Comparison of ENCODE assay signal across 21 cellular contexts in the genomic region with DNA sequence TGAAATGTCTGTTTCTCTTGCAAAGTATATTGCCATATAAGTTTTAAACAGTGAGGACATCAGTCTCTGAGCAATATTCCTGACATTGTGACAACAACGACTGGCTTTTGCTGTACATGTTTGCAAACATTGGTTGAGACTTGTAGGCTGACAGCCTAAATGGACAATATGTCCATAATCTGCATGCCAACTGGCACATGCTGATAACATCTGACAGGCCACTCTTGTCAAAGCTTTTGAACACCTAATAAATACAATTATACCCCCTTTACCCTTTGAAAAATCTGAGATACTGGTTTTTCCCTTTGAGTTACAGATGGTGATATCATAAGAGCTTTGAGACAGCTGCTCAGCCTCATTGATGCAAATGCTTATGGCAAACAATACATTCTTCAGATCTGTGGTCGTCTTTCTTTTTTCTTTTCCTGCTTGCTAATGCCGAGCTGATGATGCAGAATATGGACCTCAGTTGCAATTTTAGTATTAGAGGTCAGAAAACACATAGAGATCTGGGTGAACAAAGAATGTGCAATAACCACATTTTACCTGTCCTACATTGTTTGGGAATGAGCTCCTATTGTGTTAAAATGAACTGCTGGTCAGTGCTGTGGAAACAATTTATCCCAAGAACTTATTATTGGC.
DNase-seq lines count a peak whose midpoint lies in the region; ATAC-seq and TF ChIP-seq lines count a peak whose summit lies in the region.
"Had no signal": no experiment of that assay in that cellular context is flagged by ENCODE, and none has a peak within 500 bp of the region (broad histone marks: within the 10 kb centered on the region; RNA-seq: fewer than 3 reads in every experiment).

No MANE protein-coding gene starts in this region.

- TF ChIP-seq RAD21 in IMR-90 (IDR thresholded peaks at IDR 0.05; ENCODE audit: low read length): no peak

- H3K79me1 ChIP-seq in IMR-90 (ENCODE audit: low read depth in 1 of 2, low read length in 2 of 2) (no peaks in the 10 kb centered on the region), mesenchymal stem cell (replicated peaks; ENCODE audit: low read length, poor library complexity, severe bottlenecking) (no peaks in the 10 kb centered on the region)

- H3K4me3 ChIP-seq in IMR-90 (ENCODE audit: insufficient read depth, low read depth, low read length): no peak overlapping the region
- H3K4me3 ChIP-seq in mesenchymal stem cell (ENCODE audit: insufficient read depth in 1 of 2, low read depth in 1 of 2, low read length in 2 of 2): no peak overlapping the region
- H3K4me3 ChIP-seq: K562, stomach, tibial nerve had no signal

- no peak overlapping the region for H2AFZ ChIP-seq in IMR-90 (replicated peaks; ENCODE audit: low read length, poor library complexity)
- H2AFZ ChIP-seq in mesenchymal stem cell (ENCODE audit: low read depth, low read length): no peak overlapping the region

- H4K8ac ChIP-seq in IMR-90 (ENCODE audit: low read depth in 2 of 2, low read length in 2 of 2) (no peak overlapping the region), mesenchymal stem cell (ENCODE audit: low read length) (no peak overlapping the region)

- H3K27me3 ChIP-seq in IMR-90 (ENCODE audit: control insufficient read depth, insufficient read depth, low read length) (no peaks in the 10 kb centered on the region), mesenchymal stem cell (ENCODE audit: control insufficient read depth in 1 of 2, insufficient read depth in 1 of 2, low read length in 2 of 2) (no peaks in the 10 kb centered on the region)
- H3K27me3 ChIP-seq: stomach, tibial nerve had no signal

- H3K14ac ChIP-seq in IMR-90 (replicated peaks; ENCODE audit: low read depth, low read length) (no peak overlapping the region), mesenchymal stem cell (ENCODE audit: low read length in 2 of 2) (no peak overlapping the region)

- no peak for ATAC-seq in IMR-90 (ENCODE audit: low read depth)
- ATAC-seq: K562 had no signal

- H2BK5ac ChIP-seq in IMR-90 (ENCODE audit: low read depth, low read length, poor library complexity, severe bottlenecking) (no peak overlapping the region), mesenchymal stem cell (ENCODE audit: low read depth, low read length, poor library complexity, severe bottlenecking) (no peak overlapping the region)

- H3K9ac ChIP-seq in IMR-90 (ENCODE audit: low read depth, low read length) (no peak overlapping the region), mesenchymal stem cell (ENCODE audit: low read length) (no peak overlapping the region)

- H3K36me3 ChIP-seq in IMR-90 (ENCODE audit: control insufficient read depth, insufficient read depth, low read length) (no peaks in the 10 kb centered on the region), mesenchymal stem cell (ENCODE audit: control insufficient read depth in 1 of 2, insufficient read depth in 2 of 2, low read depth in 1 of 2, low read length in 2 of 2) (no peaks in the 10 kb centered on the region)
- H3K36me3 ChIP-seq: stomach, tibial nerve had no signal

- CTCF ChIA-PET in IMR-90 (lab: Yijun Ruan, JAX): no interaction called here

- in situ Hi-C loops in IMR-90 (cut with MboI; ENCODE audit: low sequenced_read_pairs): loop anchor here (5.0 kb wide), 1 partner anchor 1224 kb away; no protein-coding TSS in a partner anchor

- no peak overlapping the region for H2BK15ac ChIP-seq in IMR-90 (ENCODE audit: low read depth, low read length)
- H2BK15ac ChIP-seq in mesenchymal stem cell (ENCODE audit: low read depth, poor library complexity, severe bottlenecking): no peak overlapping the region

- H3K4me2 ChIP-seq in IMR-90 (ENCODE audit: low read depth, low read length) (no peak overlapping the region), mesenchymal stem cell (ENCODE audit: low read length, poor library complexity, severe bottlenecking) (no peak overlapping the region)

- BruUV-seq in IMR-90 (replicated peaks; lab: Mats Ljungman, UMichigan): no TSS peak

- POLR2A ChIA-PET in IMR-90 (lab: Charles Lee; ENCODE audit: unreplicated experiment): no interaction called here

- WGBS in IMR-90 (ENCODE audit: extremely low coverage in 2 of 2, insufficient read length in 1 of 2), 2 experiments: 0% methylated on average over 1 of the region's 3 CpGs; no CpG with 5 or more reads in 1 of the 2 experiments
- WGBS in mesenchymal stem cell: 80% methylated on average over 3 of the region's 3 CpGs

- peaks cover 3% of the 10 kb centered on the region; the same call in 1 of the 2 replicates for H3K9me1 ChIP-seq in IMR-90 (ENCODE audit: insufficient read depth, low read length)

- no peak overlapping the region for H3K18ac ChIP-seq in IMR-90 (ENCODE audit: low read depth, low read length)
- H3K18ac ChIP-seq in mesenchymal stem cell (ENCODE audit: low read depth in 1 of 2, low read length in 2 of 2): no peak overlapping the region

- intact Hi-C loops in IMR-90 (cut with micrococcal nuclease): loop anchor here (10.0 kb wide), 2 partner anchors 632 to 1012 kb away; a partner anchor contains a TSS

- H3K56ac ChIP-seq in IMR-90 (ENCODE audit: extremely low read depth, insufficient read depth, low read length): no peak overlapping the region

- H4K91ac ChIP-seq in IMR-90 (ENCODE audit: insufficient read depth, low read depth, low read length) (no peak overlapping the region), mesenchymal stem cell (ENCODE audit: low read length) (no peak overlapping the region)

- TF ChIP-seq CTCF in IMR-90 (conservative IDR thresholded peaks at IDR 0.05; ENCODE audit: low read depth, low read length): no peak

- H2BK20ac ChIP-seq in IMR-90 (ENCODE audit: low read depth, low read length): no peak overlapping the region

- H3K4ac ChIP-seq in IMR-90 (ENCODE audit: low read depth, low read length): no peak overlapping the region
- H3K4ac ChIP-seq in mesenchymal stem cell (ENCODE audit: low read depth in 1 of 2, low read length in 2 of 2): no peak overlapping the region

- dilution Hi-C loops in IMR-90 (cut with HindIII; ENCODE audit: low sequenced_read_pairs, unreplicated experiment): no loop called here

- no peaks in the 10 kb centered on the region for H4K20me1 ChIP-seq in IMR-90 (ENCODE audit: insufficient read depth, low read length)

- H2AK9ac ChIP-seq in IMR-90 (replicated peaks; ENCODE audit: low read depth, low read length, poor library complexity): no peak overlapping the region

- H3K27ac ChIP-seq in IMR-90 (ENCODE audit: insufficient read depth, low read length) (no peak overlapping the region), mesenchymal stem cell (ENCODE audit: low read length, poor library complexity, severe bottlenecking) (no peak overlapping the region)
- H3K27ac ChIP-seq: stomach, tibial nerve had no signal

- DNase-seq in NCI-H1105 treated with DMSO at 0.1 percent for 48 hours (lab: John Stamatoyannopoulos, UW): peak; percentile 31
- no peak for DNase-seq in NCI-H1105 (lab: John Stamatoyannopoulos, UW)
- peak; percentile 2 for DNase-seq in IMR-90
- DNase-seq in astrocyte of the hippocampus (ENCODE audit: low read depth, low spot score): peak; percentile 33
- DNase-seq in kidney tubule cell (ENCODE audit: low spot score): peak; percentile 39
- DNase-seq in CD1c-positive myeloid dendritic cell (ENCODE audit: extremely low spot score): no peak
- no peak for DNase-seq in mesenchymal stem cell
- no peak for DNase-seq in stimulated activated CD4-positive, alpha-beta T cell treated with anti-CD3 and anti-CD28 coated beads, Interleukin-4, amount 100 ng/mL, for 4 hours
- DNase-seq: activated CD4-positive, alpha-beta memory T cell treated with anti-CD3 and anti-CD28 coated beads, Interleukin-2, amount 10 ng/mL, durations not matched to agents 7 days and 5 days; activated effector memory CD4-positive, alpha-beta T cell treated with anti-CD3 and anti-CD28 coated beads, Interleukin-2, amount 50 U/mL, for 16 hours; AML-193; CD8-positive, alpha-beta memory T cell; dermis blood vessel endothelial cell; HFFc6; immature natural killer cell; NCI-H1694; OCI-M1; stimulated activated CD4-positive, alpha-beta T cell treated with anti-CD3 and anti-CD28 coated beads, Interleukin-4, amount 100 ng/mL, for 24 hours; stomach had no signal

- no peak overlapping the region for H2AK5ac ChIP-seq in IMR-90 (ENCODE audit: low read depth, low read length)
- no peak overlapping the region for H2AK5ac ChIP-seq in mesenchymal stem cell (ENCODE audit: low read length, severe bottlenecking)

- peak overlapping the region in 1 of 2 experiments; percentile 74 for H2BK12ac ChIP-seq in mesenchymal stem cell (ENCODE audit: low read length in 2 of 2)

- no peaks in the 10 kb centered on the region for H3K9me3 ChIP-seq in IMR-90 (ENCODE audit: control insufficient read depth, insufficient read depth, low read length)
- no peaks in the 10 kb centered on the region for H3K9me3 ChIP-seq in mesenchymal stem cell (ENCODE audit: control insufficient read depth, low read length)
- H3K9me3 ChIP-seq: stomach, tibial nerve had no signal

- no peak for TF ChIP-seq POLR2A in IMR-90 (IDR thresholded peaks at IDR 0.05; ENCODE audit: low read depth, low read length)

- H2BK120ac ChIP-seq in IMR-90 (ENCODE audit: low read depth, low read length) (no peak overlapping the region), mesenchymal stem cell (ENCODE audit: low read depth, low read length) (no peak overlapping the region)

- H3K4me1 ChIP-seq in IMR-90 (ENCODE audit: control insufficient read depth, insufficient read depth, low read length): no peaks in the 10 kb centered on the region
- H3K4me1 ChIP-seq in mesenchymal stem cell (ENCODE audit: control insufficient read depth, insufficient read depth, low read depth, low read length): no peaks in the 10 kb centered on the region

- H3K23ac ChIP-seq in IMR-90 (ENCODE audit: low read depth, low read length): no peak overlapping the region
- no peak overlapping the region for H3K23ac ChIP-seq in mesenchymal stem cell (ENCODE audit: low read length in 2 of 2)

- H4K5ac ChIP-seq in IMR-90 (ENCODE audit: low read depth, low read length): no peak overlapping the region

TF ChIP-seq in IMR-90, 13 proteins besides CTCF, POLR2A, EP300 and RAD21 (continues in another document):
- TF ChIP-seq CHD1 (IDR thresholded peaks at IDR 0.05; ENCODE audit: low read depth, low read length): no peak
- TF ChIP-seq RCOR1 (IDR thresholded peaks at IDR 0.05; ENCODE audit: insufficient replicate concordance, low read length): no peak
- no peak for TF ChIP-seq BHLHE40 (IDR thresholded peaks at IDR 0.05; ENCODE audit: low read depth, low read length)
- no peak for TF ChIP-seq FOS (IDR thresholded peaks at IDR 0.05; ENCODE audit: low read depth, low read length)
- TF ChIP-seq SMC3 (IDR thresholded peaks at IDR 0.05; ENCODE audit: low read depth, low read length): no peak
- TF ChIP-seq MXI1 (IDR thresholded peaks at IDR 0.05; ENCODE audit: borderline replicate concordance, low read depth, low read length): no peak
- no peak for TF ChIP-seq MAZ (IDR thresholded peaks at IDR 0.05; ENCODE audit: borderline replicate concordance, low read depth, low read length)

Comparison
In these comparisons a context has a peak if more than half of its experiments do, and no peak if none do; other contexts are left out.
1. DNase-seq: peak in NCI-H1105 treated with DMSO at 0.1 percent for 48 hours (single experiment), IMR-90 (single experiment), astrocyte of the hippocampus (single experiment) and kidney tubule cell (single experiment); none in NCI-H1105 (single experiment), CD1c-positive myeloid dendritic cell (single experiment), mesenchymal stem cell (single experiment) and stimulated activated CD4-positive, alpha-beta T cell treated with anti-CD3 and anti-CD28 coated beads, Interleukin-4, amount 100 ng/mL, for 4 hours (0 of 2).